In genomic region chr1:148263128-148263905, GRCh38 we compare ENCODE assay signal across 7 cellular contexts.
DNase-seq lines count a peak whose midpoint lies in the region; ATAC-seq and TF ChIP-seq lines count a peak whose summit lies in the region.

No MANE protein-coding gene starts in this region.

- no peaks in the 10 kb centered on the region for H3K36me3 ChIP-seq in OCI-LY3 (replicated peaks; ENCODE audit: low read depth, low read length)

- peak; percentile 48 for DNase-seq in activated T-helper 2 cell treated with anti-CD3 and anti-CD28 coated beads, Interferon-gamma antibody, Interleukin-2, Interleukin-4, amounts not matched to agents 10 μg/mL and 5 μg/mL and 100 μg/mL, durations not matched to agents 14 hours and 24 hours and 36 hours (ENCODE audit: low spot score)
- DNase-seq in fibroblast of the aortic adventitia (ENCODE audit: low read depth) (peak; percentile 60), neural crest cell (ENCODE audit: low read depth, low spot score) (peak; percentile 34), substantia nigra (lab: John Stamatoyannopoulos, UW) (peak in 30 of 49 donors; percentile 2 to 67 (median 20))

- H3K27ac ChIP-seq in OCI-LY3 (ENCODE audit: low read length) = peak overlapping the region; percentile 37; the same call in 1 of the 2 replicates
- H3K27ac ChIP-seq in substantia nigra (ENCODE audit: low read depth, low read length, poor library complexity, severe bottlenecking) = no peak overlapping the region

- H3K9me3 ChIP-seq in OCI-LY3 (ENCODE audit: insufficient read depth, low read length) = no peaks in the 10 kb centered on the region

- peaks cover 13% of the 10 kb centered on the region; the same call in 1 of the 2 replicates for H3K27me3 ChIP-seq in OCI-LY3 (ENCODE audit: low read depth, low read length)

- H3K4me1 Mint-ChIP-seq in activated T-helper 2 cell treated with anti-CD3 and anti-CD28 coated beads, Interferon-gamma antibody, Interleukin-2, Interleukin-4, amounts not matched to agents 10 μg/mL and 5 μg/mL and 100 μg/mL, durations not matched to agents 14 hours and 24 hours and 36 hours (ENCODE audit: low read depth) = peaks cover 16% of the 10 kb centered on the region
- peaks cover 14% of the 10 kb centered on the region for H3K4me1 Mint-ChIP-seq in neural crest cell

- peak overlapping the region; percentile 71 for H3K9ac ChIP-seq in OCI-LY3 (ENCODE audit: low read length)

- peak overlapping the region; percentile 87 for H3K4me3 Mint-ChIP-seq in activated T-helper 2 cell treated with anti-CD3 and anti-CD28 coated beads, Interferon-gamma antibody, Interleukin-2, Interleukin-4, amounts not matched to agents 10 μg/mL and 5 μg/mL and 100 μg/mL, durations not matched to agents 14 hours and 24 hours and 36 hours (ENCODE audit: low read depth)
- peak overlapping the region; percentile 92 for H3K4me3 Mint-ChIP-seq in neural crest cell

- H4K20me1 ChIP-seq in OCI-LY3 (ENCODE audit: insufficient read depth, low read length) = no peaks in the 10 kb centered on the region

- no peaks in the 10 kb centered on the region for H3K9me3 Mint-ChIP-seq in activated T-helper 2 cell treated with anti-CD3 and anti-CD28 coated beads, Interferon-gamma antibody, Interleukin-2, Interleukin-4, amounts not matched to agents 10 μg/mL and 5 μg/mL and 100 μg/mL, durations not matched to agents 14 hours and 24 hours and 36 hours
- H3K9me3 Mint-ChIP-seq in neural crest cell = no peaks in the 10 kb centered on the region

- intact Hi-C loops in activated T-helper 2 cell treated with anti-CD3 and anti-CD28 coated beads, Interferon-gamma antibody, Interleukin-2, Interleukin-4, amounts not matched to agents 10 μg/mL and 5 μg/mL and 100 μg/mL, durations not matched to agents 14 hours and 24 hours and 36 hours (cut with micrococcal nuclease) = loop anchor here (1.0 to 5.0 kb wide), 3 partner anchors 17 to 71 kb away; no protein-coding TSS in a partner anchor

- H3K79me2 ChIP-seq in OCI-LY3 (ENCODE audit: low read length) = no peaks in the 10 kb centered on the region

- H3K4me3 ChIP-seq in OCI-LY3 (ENCODE audit: low read length) (peak overlapping the region; percentile 83), fibroblast of the aortic adventitia (ENCODE audit: low read depth, low read length) (peak overlapping the region; percentile 51)

- H2AFZ ChIP-seq in OCI-LY3 (ENCODE audit: low read depth, low read length) = peak overlapping the region; percentile 77

- H3K4me1 ChIP-seq in OCI-LY3 (ENCODE audit: low read length) = peaks cover 7% of the 10 kb centered on the region; the same call in 1 of the 2 replicates

- ATAC-seq in GM18517 (IDR thresholded peaks at IDR 0.05; ENCODE audit: unreplicated experiment) = peak; percentile 81
- ATAC-seq in HG03097 (IDR thresholded peaks at IDR 0.05; ENCODE audit: low FRiP score, unreplicated experiment) = peak; percentile 83

- peaks cover 38% of the 10 kb centered on the region for H3K27me3 Mint-ChIP-seq in activated T-helper 2 cell treated with anti-CD3 and anti-CD28 coated beads, Interferon-gamma antibody, Interleukin-2, Interleukin-4, amounts not matched to agents 10 μg/mL and 5 μg/mL and 100 μg/mL, durations not matched to agents 14 hours and 24 hours and 36 hours (ENCODE audit: low read depth)
- H3K27me3 Mint-ChIP-seq in neural crest cell (ENCODE audit: low read depth) = peaks cover 56% of the 10 kb centered on the region

- H3K4me2 ChIP-seq in OCI-LY3 (ENCODE audit: low read length) = peak overlapping the region; percentile 94

- H3K27ac Mint-ChIP-seq in activated T-helper 2 cell treated with anti-CD3 and anti-CD28 coated beads, Interferon-gamma antibody, Interleukin-2, Interleukin-4, amounts not matched to agents 10 μg/mL and 5 μg/mL and 100 μg/mL, durations not matched to agents 14 hours and 24 hours and 36 hours = peak overlapping the region; percentile 88
- H3K27ac Mint-ChIP-seq in neural crest cell (ENCODE audit: unreplicated experiment) = peak overlapping the region; percentile 99

- H3K36me3 Mint-ChIP-seq in activated T-helper 2 cell treated with anti-CD3 and anti-CD28 coated beads, Interferon-gamma antibody, Interleukin-2, Interleukin-4, amounts not matched to agents 10 μg/mL and 5 μg/mL and 100 μg/mL, durations not matched to agents 14 hours and 24 hours and 36 hours (ENCODE audit: low read depth) = no peaks in the 10 kb centered on the region
- H3K36me3 Mint-ChIP-seq in neural crest cell (ENCODE audit: low read depth) = no peaks in the 10 kb centered on the region

- TF ChIP-seq CTCF in OCI-LY3 (IDR thresholded peaks at IDR 0.05; ENCODE audit: low read depth, low read length) (no peak), fibroblast of the aortic adventitia (IDR thresholded peaks at IDR 0.05; ENCODE audit: insufficient read depth, low read length) (no peak), neural crest cell (conservative IDR thresholded peaks at IDR 0.05) (no peak)
